ENCODE assay signal across 12 cellular contexts in genomic region chr10:102593074-102593803, GRCh38. TPM values are rescaled to one million over a fixed set of nuclear protein-coding genes. Genes with fewer than 3 reads are reported as not detected.
DNase-seq lines count a peak whose midpoint lies in the region; ATAC-seq, FAIRE-seq and TF ChIP-seq lines count a peak whose summit lies in the region.
"Had no signal": no experiment of that assay in that cellular context is flagged by ENCODE, and none has a peak within 500 bp of the region (broad histone marks: within the 10 kb centered on the region; RNA-seq: fewer than 3 reads in every experiment).

No MANE protein-coding gene starts in this region.

- H3K9me3 ChIP-seq in SJCRH30 (replicated peaks) = no peaks in the 10 kb centered on the region
- H3K9me3 ChIP-seq: sigmoid colon had no signal

- no peak overlapping the region for H3K27ac ChIP-seq in SJCRH30

- peaks cover 4 to 5% of the 10 kb centered on the region in 2 donors for H3K4me1 Mint-ChIP-seq in stimulated activated naive B cell treated with anti-CD40 and anti-IgM and Interleukin-4, amounts not matched to agents 10 μg/mL and 1 μg/mL and 100 μg/mL, for 72 hours
- H3K4me1 Mint-ChIP-seq in glutamatergic neuron (ENCODE audit: low read depth, unreplicated experiment) = peaks cover 2% of the 10 kb centered on the region
- H3K4me1 Mint-ChIP-seq: central memory CD8-positive, alpha-beta T cell had no signal

- H3K27ac Mint-ChIP-seq in stimulated activated naive B cell treated with anti-CD40 and anti-IgM and Interleukin-4, amounts not matched to agents 10 μg/mL and 1 μg/mL and 100 μg/mL, for 72 hours = peak overlapping the region; percentile 62
- H3K27ac Mint-ChIP-seq in glutamatergic neuron (ENCODE audit: unreplicated experiment) = no peak overlapping the region

- peaks cover 6% of the 10 kb centered on the region; the same call in 1 of the 2 replicates for H3K4me1 ChIP-seq in SJCRH30

- H3K27me3 Mint-ChIP-seq in stimulated activated naive B cell treated with anti-CD40 and anti-IgM and Interleukin-4, amounts not matched to agents 10 μg/mL and 1 μg/mL and 100 μg/mL, for 72 hours = no peaks in the 10 kb centered on the region
- H3K27me3 Mint-ChIP-seq in glutamatergic neuron (ENCODE audit: unreplicated experiment) = peaks cover 7% of the 10 kb centered on the region
- H3K27me3 Mint-ChIP-seq: central memory CD8-positive, alpha-beta T cell had no signal

- TF ChIP-seq CTCF in omental fat pad (IDR thresholded peaks at IDR 0.05) (no peak), glutamatergic neuron (IDR thresholded peaks at IDR 0.05; ENCODE audit: partially characterized antibody, unreplicated experiment) (no peak)

- no peak for TF ChIP-seq POLR2A in H54 (IDR thresholded peaks at IDR 0.05; ENCODE audit: low read depth, low read length)

- H3K36me3 ChIP-seq in SJCRH30 = 0 out of 2 replicates have a peak, but pooled peaks cover 3% of the 10 kb centered on the region

- H3K27me3 ChIP-seq in SJCRH30 = no peaks in the 10 kb centered on the region
- H3K27me3 ChIP-seq: sigmoid colon had no signal

- no peaks in the 10 kb centered on the region for H3K9me3 Mint-ChIP-seq in stimulated activated naive B cell treated with anti-CD40 and anti-IgM and Interleukin-4, amounts not matched to agents 10 μg/mL and 1 μg/mL and 100 μg/mL, for 72 hours
- peaks cover 2% of the 10 kb centered on the region for H3K9me3 Mint-ChIP-seq in glutamatergic neuron (ENCODE audit: unreplicated experiment)
- H3K9me3 Mint-ChIP-seq: central memory CD8-positive, alpha-beta T cell had no signal

- no peak overlapping the region for H3K4me3 ChIP-seq in SJCRH30
- H3K4me3 ChIP-seq: GM12878, sigmoid colon had no signal

- H3K4me3 Mint-ChIP-seq in stimulated activated naive B cell treated with anti-CD40 and anti-IgM and Interleukin-4, amounts not matched to agents 10 μg/mL and 1 μg/mL and 100 μg/mL, for 72 hours = no peak overlapping the region
- no peak overlapping the region for H3K4me3 Mint-ChIP-seq in glutamatergic neuron (ENCODE audit: unreplicated experiment)
- H3K4me3 Mint-ChIP-seq: central memory CD8-positive, alpha-beta T cell had no signal

- peaks cover 12 to 25% of the 10 kb centered on the region in 2 donors for H3K36me3 Mint-ChIP-seq in stimulated activated naive B cell treated with anti-CD40 and anti-IgM and Interleukin-4, amounts not matched to agents 10 μg/mL and 1 μg/mL and 100 μg/mL, for 72 hours
- peaks cover 5% of the 10 kb centered on the region for H3K36me3 Mint-ChIP-seq in glutamatergic neuron (ENCODE audit: unreplicated experiment)

- FAIRE-seq in H54 (lab: Jason Lieb, UNC) = no peak
- FAIRE-seq: GM12878 had no signal

- DNase-seq in H54 (ENCODE audit: insufficient read length, low spot score) (peak; percentile 63), SJCRH30 (peak; percentile 50 to 61), fibroblast of peridontal ligament (ENCODE audit: extremely low read depth) (peak; percentile 27), omental fat pad (ENCODE audit: low spot score) (no peak), glutamatergic neuron (no peak)
- DNase-seq in stimulated activated naive B cell treated with anti-CD40 and anti-IgM and Interleukin-4, amounts not matched to agents 10 μg/mL and 1 μg/mL and 100 μg/mL, for 72 hours = no peak
- DNase-seq in stimulated activated CD4-positive, alpha-beta T cell treated with anti-CD3 and anti-CD28 coated beads, Interleukin-2, amount 100 ng/mL, for 24 hours = no peak
- DNase-seq: activated CD4-positive, alpha-beta T cell treated with anti-CD3 and anti-CD28 coated beads for 4 hours; NCI-H1930 had no signal

- ATAC-seq in stimulated activated naive B cell treated with anti-CD40 and anti-IgM and Interleukin-4, amounts not matched to agents 10 μg/mL and 1 μg/mL and 100 μg/mL, for 72 hours (replicated peaks) = no peak
- no peak for ATAC-seq in omental fat pad (ENCODE audit: low FRiP score)
- ATAC-seq: GM12878 had no signal

RNA-seq across cellular contexts. Expression of gene TRIM8, which starts 51.0 kb away (rescaled TPM):
- total RNA-seq in SJCRH30 (2014; rRNA removed; shearing (Covaris generic)) = 66.6 and 67.3 TPM in 2 replicates
- total RNA-seq in omental fat pad (100 to 1,000 TPM in 3 of 4 donors, 10 to 100 TPM in 1; 58.2 to 121 (median 103) TPM), glutamatergic neuron (ENCODE audit: unreplicated experiment) (74.8 TPM)

Comparison
In these comparisons a context has a peak if more than half of its experiments do, and no peak if none do; other contexts are left out.
1. DNase-seq: peak in H54 (single experiment), SJCRH30 (2 of 2) and fibroblast of peridontal ligament (single experiment); none in stimulated activated naive B cell treated with anti-CD40 and anti-IgM and Interleukin-4, amounts not matched to agents 10 μg/mL and 1 μg/mL and 100 μg/mL, for 72 hours (single experiment), stimulated activated CD4-positive, alpha-beta T cell treated with anti-CD3 and anti-CD28 coated beads, Interleukin-2, amount 100 ng/mL, for 24 hours (0 of 2), omental fat pad (single experiment) and glutamatergic neuron (single experiment).